ENCODE assay signal across 17 cellular contexts in the genomic region with DNA sequence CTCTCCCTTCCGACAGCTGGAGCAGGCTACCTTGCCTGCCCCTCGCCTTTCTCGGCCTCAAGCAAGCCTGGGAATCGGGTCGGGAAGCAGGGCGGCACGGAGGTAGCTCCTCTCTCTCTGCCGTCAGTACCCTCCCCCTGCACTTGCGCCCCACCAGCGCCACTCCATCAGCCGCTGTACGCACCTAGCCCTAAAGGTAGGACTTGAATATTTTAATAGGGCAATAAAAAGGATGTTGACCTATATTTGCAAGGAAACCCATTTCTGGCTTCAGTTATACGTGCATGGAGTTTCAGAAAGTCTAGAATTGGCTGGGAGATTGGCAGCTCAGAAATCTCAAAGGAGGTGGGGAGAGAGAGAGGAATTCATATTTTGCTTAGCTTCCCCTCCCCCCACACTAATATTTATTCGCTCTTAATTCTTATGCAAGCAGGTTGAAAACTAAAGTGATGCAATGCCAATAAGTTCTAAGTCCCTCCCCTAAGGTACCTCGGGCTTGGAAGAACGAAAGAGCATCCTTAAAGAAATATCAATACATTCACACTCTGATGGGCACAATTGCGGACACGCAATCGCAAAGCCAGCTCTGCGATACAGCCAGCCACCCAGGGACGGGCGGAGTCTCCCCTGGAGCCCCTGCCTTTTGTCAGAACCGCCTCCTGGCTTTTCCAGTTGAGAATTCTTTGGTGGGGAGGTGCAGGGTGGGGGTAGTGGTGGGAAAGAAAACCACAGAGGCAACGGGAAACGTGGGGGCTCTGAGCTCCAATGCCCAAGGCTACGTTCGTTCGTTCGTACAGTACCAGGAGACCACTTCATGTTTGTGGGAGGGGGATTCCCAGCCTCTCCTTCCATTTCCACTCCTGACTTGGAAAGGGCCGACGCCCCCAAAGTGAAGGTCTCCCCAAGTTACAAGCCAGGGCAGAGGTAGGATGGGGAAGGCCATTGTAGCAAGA. TPM values are rescaled to one million over a fixed set of nuclear protein-coding genes. Genes with fewer than 3 reads are reported as not detected.
DNase-seq lines count a peak whose midpoint lies in the region; ATAC-seq, FAIRE-seq and TF ChIP-seq lines count a peak whose summit lies in the region.
"Had no signal": no experiment of that assay in that cellular context is flagged by ENCODE, and none has a peak within 500 bp of the region (broad histone marks: within the 10 kb centered on the region; RNA-seq: fewer than 3 reads in every experiment).

No MANE protein-coding gene starts in this region.

- H3K4me2 ChIP-seq in SK-N-SH, result no peak overlapping the region

- H3K36me3 ChIP-seq in SK-N-SH (replicated peaks in 1 of 2; ENCODE audit: control insufficient read depth in 1 of 2, insufficient read depth in 2 of 2, low read length in 1 of 2) (no peaks in the 10 kb centered on the region), bronchial epithelial cell (ENCODE audit: control insufficient read depth, insufficient read depth, low read length) (no peaks in the 10 kb centered on the region), liver (ENCODE audit: control insufficient read depth in 4 of 4, insufficient read depth in 3 of 4, low read depth in 1 of 4, low read length in 3 of 4) (peaks cover 0 to 3% (median under 1%) of the 10 kb centered on the region in 4 donors), stomach (no peaks in the 10 kb centered on the region)

- WGBS in SK-N-SH (ENCODE audit: low lambda C conversion rate), result 6% methylated on average over 31 of the region's 31 CpGs
- WGBS in liver, result 8% methylated on average over 31 of the region's 31 CpGs
- WGBS in stomach, 5 donors, result 1 to 4% (median 2%) methylated on average over 30 to 31 of the region's 31 CpGs

- peaks cover 23% of the 10 kb centered on the region for H3K4me1 Mint-ChIP-seq in activated CD4-positive, alpha-beta T cell treated with anti-CD3 and anti-CD28 coated beads for 36 hours

- H2AFZ ChIP-seq in SK-N-SH (ENCODE audit: low read depth), result no peak overlapping the region

- CTCF ChIA-PET in SK-N-SH (lab: Yijun Ruan, JAX), result interaction anchor here (0.9 to 1.5 kb wide), 5 partner anchors 10 to 1006 kb away, joined by 3 to 5 read pairs (median 3); no protein-coding TSS in a partner anchor
- CTCF ChIA-PET in activated CD4-positive, alpha-beta T cell treated with anti-CD3 and anti-CD28 coated beads for 36 hours (lab: Charles Lee), result no interaction called here

- no peaks in the 10 kb centered on the region for H4K20me1 ChIP-seq in SK-N-SH (ENCODE audit: insufficient read depth)

- peaks cover 4% of the 10 kb centered on the region for H3F3A ChIP-seq in SK-N-SH (replicated peaks; ENCODE audit: insufficient read depth)

- H3K27ac Mint-ChIP-seq in activated CD4-positive, alpha-beta T cell treated with anti-CD3 and anti-CD28 coated beads for 36 hours, result no peak overlapping the region
- H3K27ac Mint-ChIP-seq: activated T-cell treated with anti-CD3 and anti-CD28 coated beads, Interleukin-2, amount 50 U/mL, for 24 hours; CD8-positive, alpha-beta memory T cell; naive thymus-derived CD8-positive, alpha-beta T cell had no signal

- H3K4me1 ChIP-seq in SK-N-SH (ENCODE audit: control insufficient read depth in 1 of 2, insufficient read depth in 2 of 2, low read depth in 1 of 2, low read length in 1 of 2), result peaks cover 0 to 2% of the 10 kb centered on the region in 2 experiments; a peak in 1 of 4 replicates
- H3K4me1 ChIP-seq in liver (ENCODE audit: control insufficient read depth in 4 of 4, insufficient read depth in 4 of 4, low read length in 3 of 4), result peaks cover 11 to 72% (median 43%) of the 10 kb centered on the region in 4 donors
- H3K4me1 ChIP-seq in stomach, result peaks cover 41 to 76% (median 63%) of the 10 kb centered on the region in 4 donors
- H3K4me1 ChIP-seq: foreskin keratinocyte had no signal

- no peaks in the 10 kb centered on the region for H3K9me2 ChIP-seq in SK-N-SH

- TF ChIP-seq RAD21 in SK-N-SH (IDR thresholded peaks at IDR 0.05; ENCODE audit: low read length) (no peak), liver (IDR thresholded peaks at IDR 0.05) (no peak)

- no peak for FAIRE-seq in bronchial epithelial cell (lab: Jason Lieb, UNC)
- FAIRE-seq: A204.1 had no signal

- no peaks in the 10 kb centered on the region for H3K36me3 Mint-ChIP-seq in activated CD4-positive, alpha-beta T cell treated with anti-CD3 and anti-CD28 coated beads for 36 hours (ENCODE audit: low read depth)
- H3K36me3 Mint-ChIP-seq: CD8-positive, alpha-beta memory T cell had no signal

- POLR2A ChIA-PET in SK-N-SH (lab: Yijun Ruan, JAX), result interaction anchor here (0.6 kb wide), 1 partner anchor 451 kb away, joined by 3 read pairs; no protein-coding TSS in a partner anchor
- POLR2A ChIA-PET in activated CD4-positive, alpha-beta T cell treated with anti-CD3 and anti-CD28 coated beads for 36 hours (lab: Charles Lee), result no interaction called here

- H3K9me3 ChIP-seq in SK-N-SH (no peaks in the 10 kb centered on the region), liver (ENCODE audit: control insufficient read depth in 4 of 4, low read length in 3 of 4) (no peaks in the 10 kb centered on the region), stomach (no peaks in the 10 kb centered on the region)

- DNase-seq in SK-N-SH, result no peak
- peak; percentile 10 for DNase-seq in bronchial epithelial cell (ENCODE audit: low read depth)
- DNase-seq in stomach, result no peak
- no peak for DNase-seq in activated CD4-positive, alpha-beta T cell treated with anti-CD3 and anti-CD28 coated beads for 36 hours
- DNase-seq: activated CD4-positive, alpha-beta T cell treated with anti-CD3 and anti-CD28 coated beads for 1 hour; activated T-cell treated with anti-CD3 and anti-CD28 coated beads, Interleukin-2, amount 50 U/mL, for 24 hours; CD8-positive, alpha-beta memory T cell; effector CD4-positive, alpha-beta T cell; GDM1 had no signal

- intact Hi-C loops in stomach (cut with DNase I; ENCODE audit: low total_unique reads), result no loop called here
- intact Hi-C loops in activated CD4-positive, alpha-beta T cell treated with anti-CD3 and anti-CD28 coated beads for 36 hours (cut with DNase I, micrococcal nuclease), result loop anchor here in 1 of 2 experiments (5.0 kb wide), 1 partner anchor 1201 kb away; a partner anchor contains a TSS

- TF ChIP-seq CTCF in SK-N-SH (IDR thresholded peaks at IDR 0.05) (no peak), bronchial epithelial cell (IDR thresholded peaks at IDR 0.05; ENCODE audit: insufficient read depth, low read length, severe bottlenecking) (no peak), liver (IDR thresholded peaks at IDR 0.05; ENCODE audit: low read depth, low read length, missing input control) (no peak), stomach (IDR thresholded peaks at IDR 0.05) (no peak)

- H3K9ac ChIP-seq in SK-N-SH (no peak overlapping the region), liver (ENCODE audit: low read depth in 1 of 2, low read length in 2 of 2) (peak overlapping the region in 1 of 2 donors; percentile 74)

- no peak overlapping the region for H3K4me3 Mint-ChIP-seq in activated CD4-positive, alpha-beta T cell treated with anti-CD3 and anti-CD28 coated beads for 36 hours

- H3K27ac ChIP-seq in SK-N-SH (ENCODE audit: low read depth in 2 of 2, low read length in 1 of 2) (no peak overlapping the region), liver (ENCODE audit: low read depth in 1 of 2, low read length in 2 of 2) (peak overlapping the region; percentile 93 to 99), stomach (peak overlapping the region; percentile 83 to 91 (median 89))
- H3K27ac ChIP-seq: foreskin keratinocyte, skin epidermis had no signal

- H3K27me3 Mint-ChIP-seq in activated CD4-positive, alpha-beta T cell treated with anti-CD3 and anti-CD28 coated beads for 36 hours, result peaks cover 64% of the 10 kb centered on the region

- TF ChIP-seq EP300 in SK-N-SH (IDR thresholded peaks at IDR 0.05; ENCODE audit: borderline replicate concordance in 1 of 2, low read depth in 1 of 2, low read length in 1 of 2) (no peak), stomach (IDR thresholded peaks at IDR 0.05) (no peak)

- H3K9me3 Mint-ChIP-seq in activated CD4-positive, alpha-beta T cell treated with anti-CD3 and anti-CD28 coated beads for 36 hours (ENCODE audit: low read depth), result no peaks in the 10 kb centered on the region
- H3K9me3 Mint-ChIP-seq: activated T-cell treated with anti-CD3 and anti-CD28 coated beads, Interleukin-2, amount 50 U/mL, for 24 hours; naive thymus-derived CD8-positive, alpha-beta T cell had no signal

- no peaks in the 10 kb centered on the region for H3K79me2 ChIP-seq in SK-N-SH (ENCODE audit: insufficient read depth)

- H3K27me3 ChIP-seq in SK-N-SH (ENCODE audit: insufficient read depth) (peaks cover 94% of the 10 kb centered on the region), bronchial epithelial cell (ENCODE audit: control insufficient read depth, insufficient read depth, low read length) (peaks cover 24% of the 10 kb centered on the region), liver (ENCODE audit: control insufficient read depth in 4 of 4, insufficient read depth in 4 of 4, low read length in 3 of 4) (peaks cover 0 to 3% (median 0%) of the 10 kb centered on the region in 4 donors), stomach (peaks cover 40 to 100% (median 90%) of the 10 kb centered on the region in 3 donors)

- TF ChIP-seq POLR2A in stomach (IDR thresholded peaks at IDR 0.05), result no peak

- H3K4me3 ChIP-seq in SK-N-SH (ENCODE audit: low read depth in 2 of 2, low read length in 1 of 2) (no peak overlapping the region), bronchial epithelial cell (ENCODE audit: low read depth, low read length) (no peak overlapping the region), liver (ENCODE audit: low read depth in 1 of 3, low read length in 3 of 3) (peak overlapping the region; percentile 49 to 81 (median 80)), stomach (peak overlapping the region; percentile 41 to 59 (median 46))
- H3K4me3 ChIP-seq: skin epidermis had no signal

- ATAC-seq in SK-N-SH treated with all-trans-retinoic acid at 6 μM for 48 hours (no peak), HG03469 (IDR thresholded peaks at IDR 0.05; ENCODE audit: unreplicated experiment) (no peak)
- ATAC-seq in activated CD4-positive, CD25-positive, alpha-beta regulatory T cell treated with anti-CD3 and anti-CD28 coated beads, Interleukin-2, amount 50 U/mL, for 24 hours, result no peak
- ATAC-seq in activated CD4-positive, alpha-beta T cell treated with anti-CD3 and anti-CD28 coated beads for 36 hours, result no peak
- ATAC-seq: naive thymus-derived CD8-positive, alpha-beta T cell had no signal

TF ChIP-seq in liver, 16 proteins besides CTCF, POLR2A, EP300 and RAD21 (continues in another document):
- TF ChIP-seq, protein P1, sequence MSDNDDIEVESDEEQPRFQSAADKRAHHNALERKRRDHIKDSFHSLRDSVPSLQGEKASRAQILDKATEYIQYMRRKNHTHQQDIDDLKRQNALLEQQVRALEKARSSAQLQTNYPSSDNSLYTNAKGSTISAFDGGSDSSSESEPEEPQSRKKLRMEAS (IDR thresholded peaks at IDR 0.05), result no peak
- TF ChIP-seq FOXA1 (IDR thresholded peaks at IDR 0.05), result no peak

RNA-seq across cellular contexts. Expression of a gene that starts 1.4 kb away (rescaled TPM):
- polyA plus RNA-seq in SK-N-SH (2012; rRNA removed) (not detected in 2 replicates), liver (1 to 10 TPM; 3.9 to 4.3 TPM), stomach (1 to 10 TPM; 1.9 to 3.5 (median 2.3) TPM)
- not detected in 2 replicates for polyA plus RNA-seq in SK-N-SH (2012; cell fraction: cytosol; rRNA removed)
- polyA plus RNA-seq in SK-N-SH (2012; cell fraction: nucleus; rRNA removed), result not detected in 2 replicates
- total RNA-seq in bronchial epithelial cell (0.13 TPM in 1 of 2 replicates, not detected in the other), liver (10 to 100 TPM in 1 of 2 donors, 1 to 10 TPM in 1; 6.1 to 10.0 TPM), stomach (10 to 100 TPM in 1 of 5 donors, 1 to 10 TPM in 1, under 1 TPM in 3; 0.29 to 11.0 (median 0.89) TPM)
- total RNA-seq in activated CD4-positive, alpha-beta T cell treated with anti-CD3 and anti-CD28 coated beads for 36 hours, result not detected
- total RNA-seq: CD8-positive, alpha-beta memory T cell; naive thymus-derived CD8-positive, alpha-beta T cell had no signal
- polyA plus RNA-seq: CD8-positive, alpha-beta memory T cell had no signal

Comparison
In these comparisons a context has a peak if more than half of its experiments do, and no peak if none do; other contexts are left out.
1. H3K27ac ChIP-seq: peak in liver (2 of 2) and stomach (5 of 5); none in SK-N-SH (0 of 2).
2. H3K4me3 ChIP-seq: peak in liver (3 of 3) and stomach (4 of 4); none in SK-N-SH (0 of 2) and bronchial epithelial cell (single experiment).